In the genomic region with DNA sequence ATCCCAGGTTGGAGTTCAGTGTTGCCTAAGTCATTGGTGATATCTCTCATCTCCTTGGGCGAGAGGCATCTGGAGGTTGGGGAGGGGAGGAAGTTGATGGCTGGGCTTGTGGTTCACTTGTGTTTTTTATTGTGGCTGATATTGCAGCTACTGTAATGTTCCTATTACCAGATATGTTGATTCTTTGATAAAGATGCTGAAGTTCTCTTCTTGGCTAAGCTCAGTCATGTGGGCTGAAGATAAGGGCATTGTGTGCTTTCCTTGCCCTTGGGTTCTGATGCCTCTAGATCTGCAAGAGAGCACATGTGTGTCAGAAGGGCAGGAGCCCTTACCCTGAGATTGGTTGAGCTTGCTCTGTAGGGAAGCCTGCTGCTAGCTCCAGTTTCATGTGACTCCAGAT, we compare ENCODE assay signal across 12 cellular contexts. TPM values are rescaled to one million over a fixed set of nuclear protein-coding genes. Genes with fewer than 3 reads are reported as not detected.
A peak's percentile ranks its signal among the peaks of the same experiment; 100 is the strongest.
DNase-seq lines count a peak whose midpoint lies in the region; ATAC-seq, FAIRE-seq and TF ChIP-seq lines count a peak whose summit lies in the region.
"Had no signal": no experiment of that assay in that cellular context is flagged by ENCODE, and none has a peak within 500 bp of the region (broad histone marks: within the 10 kb centered on the region; RNA-seq: fewer than 3 reads in every experiment).

No MANE protein-coding gene starts in this region.

- no peaks in the 10 kb centered on the region for H3K9me3 Mint-ChIP-seq in activated CD4-positive, alpha-beta T cell treated with anti-CD3 and anti-CD28 coated beads, Interleukin-2, amount 10 ng/mL, durations not matched to agents 24 days and 14 days
- H3K9me3 Mint-ChIP-seq in T-cell (no peaks in the 10 kb centered on the region), endodermal cell (no peaks in the 10 kb centered on the region)
- H3K9me3 Mint-ChIP-seq: activated naive CD4-positive, alpha-beta T cell treated with anti-CD3 and anti-CD28 coated beads, Interleukin-2, amount 50 U/mL, for 24 hours had no signal

- H3K27me3 Mint-ChIP-seq in activated CD4-positive, alpha-beta T cell treated with anti-CD3 and anti-CD28 coated beads, Interleukin-2, amount 10 ng/mL, durations not matched to agents 24 days and 14 days, result no peaks in the 10 kb centered on the region
- no peaks in the 10 kb centered on the region for H3K27me3 Mint-ChIP-seq in T-cell
- no peaks in the 10 kb centered on the region for H3K27me3 Mint-ChIP-seq in endodermal cell (ENCODE audit: insufficient read depth)
- H3K27me3 Mint-ChIP-seq: activated naive CD4-positive, alpha-beta T cell treated with anti-CD3 and anti-CD28 coated beads, Interleukin-2, amount 50 U/mL, for 24 hours had no signal

- peaks cover 27% of the 10 kb centered on the region for H3K4me1 Mint-ChIP-seq in activated CD4-positive, alpha-beta T cell treated with anti-CD3 and anti-CD28 coated beads, Interleukin-2, amount 10 ng/mL, durations not matched to agents 24 days and 14 days
- H3K4me1 Mint-ChIP-seq in T-cell, result peaks cover 10 to 26% (median 23%) of the 10 kb centered on the region in 3 donors
- H3K4me1 Mint-ChIP-seq in endodermal cell, result peaks cover 41% of the 10 kb centered on the region

- no peaks in the 10 kb centered on the region for H3K9me3 ChIP-seq in endodermal cell (ENCODE audit: control insufficient read depth, low read length)
- no peaks in the 10 kb centered on the region for H3K9me3 ChIP-seq in small intestine (ENCODE audit: control insufficient read depth, low read depth)
- H3K9me3 ChIP-seq: A549 had no signal

- H3K36me3 ChIP-seq in endodermal cell (ENCODE audit: control insufficient read depth, insufficient read depth, low read length) (peaks cover 9% of the 10 kb centered on the region), small intestine (ENCODE audit: control insufficient read depth in 2 of 2, insufficient read depth in 2 of 2, low read length in 2 of 2) (no peaks in the 10 kb centered on the region)

- no peak overlapping the region for H3K27ac ChIP-seq in endodermal cell (ENCODE audit: low read depth, low read length)
- H3K27ac ChIP-seq in small intestine (ENCODE audit: low read depth in 1 of 2, low read length in 1 of 2), result peak overlapping the region; percentile 40 to 68
- H3K27ac ChIP-seq: A549 had no signal

- peak overlapping the region; percentile 27 for H3K27ac Mint-ChIP-seq in activated CD4-positive, alpha-beta T cell treated with anti-CD3 and anti-CD28 coated beads, Interleukin-2, amount 10 ng/mL, durations not matched to agents 24 days and 14 days
- H3K27ac Mint-ChIP-seq in T-cell, result peak overlapping the region; percentile 35 to 64
- peak overlapping the region; percentile 14 for H3K27ac Mint-ChIP-seq in endodermal cell
- H3K27ac Mint-ChIP-seq: activated naive CD4-positive, alpha-beta T cell treated with anti-CD3 and anti-CD28 coated beads, Interleukin-2, amount 50 U/mL, for 24 hours had no signal

- FAIRE-seq in small intestine (lab: Jason Lieb, UNC), result no peak
- FAIRE-seq: A549 had no signal

- intact Hi-C loops in activated CD4-positive, alpha-beta T cell treated with anti-CD3 and anti-CD28 coated beads, Interleukin-2, amount 10 ng/mL, durations not matched to agents 24 days and 14 days (cut with micrococcal nuclease), result loop anchor here (1.0 kb wide), 1 partner anchor 9 kb away; no protein-coding TSS in a partner anchor

- DNase-seq in activated CD4-positive, alpha-beta T cell treated with anti-CD3 and anti-CD28 coated beads, Interleukin-2, amount 10 ng/mL, durations not matched to agents 24 days and 14 days, result peak; percentile 78
- DNase-seq in activated CD4-positive, alpha-beta T cell treated with anti-CD3 and anti-CD28 coated beads, Interleukin-2, amount 50 U/mL, for 48 hours, result no peak
- peak in 10 of 34 experiments; percentile 2 to 30 (median 14) for DNase-seq in T-cell
- DNase-seq in endodermal cell, result no peak
- DNase-seq in small intestine, result peak; percentile 91
- DNase-seq in cerebellum (ENCODE audit: low spot score), result no peak
- no peak for DNase-seq in EL
- DNase-seq: NCI-H1694 treated with DMSO at 0.1 percent for 48 hours had no signal

- CTCF ChIA-PET in T-cell (lab: Charles Lee), result interaction anchor here (1.0 to 3.4 kb wide), 3 partner anchors 13 to 38 kb away, joined by 3 to 18 read pairs (median 3); a partner anchor contains a TSS

- peaks cover 14% of the 10 kb centered on the region for H3K4me1 ChIP-seq in endodermal cell (ENCODE audit: control insufficient read depth, insufficient read depth, low read length)
- H3K4me1 ChIP-seq in small intestine (ENCODE audit: control insufficient read depth in 2 of 2, insufficient read depth in 1 of 2, low read depth in 1 of 2, low read length in 1 of 2), result peaks cover 22 to 23% of the 10 kb centered on the region in 2 donors

- WGBS in endodermal cell (ENCODE audit: insufficient coverage in 1 of 2, insufficient read length in 1 of 2), 2 experiments, result 83% methylated on average over 1 of the region's 1 CpG; no CpG with 5 or more reads in 1 of the 2 experiments
- 6 to 46% (median 7%) methylated on average over 1 of the region's 1 CpG for WGBS in small intestine, 3 donors

- peaks cover 8% of the 10 kb centered on the region for H3K36me3 Mint-ChIP-seq in activated CD4-positive, alpha-beta T cell treated with anti-CD3 and anti-CD28 coated beads, Interleukin-2, amount 10 ng/mL, durations not matched to agents 24 days and 14 days (ENCODE audit: low read depth)
- H3K36me3 Mint-ChIP-seq in T-cell, result peaks cover 3% of the 10 kb centered on the region
- H3K36me3 Mint-ChIP-seq in endodermal cell (ENCODE audit: low read depth), result peaks cover 12% of the 10 kb centered on the region

- no peaks in the 10 kb centered on the region for H3K27me3 ChIP-seq in endodermal cell (ENCODE audit: control insufficient read depth, insufficient read depth, low read length, poor library complexity, severe bottlenecking)
- no peaks in the 10 kb centered on the region for H3K27me3 ChIP-seq in small intestine (ENCODE audit: control insufficient read depth in 2 of 2, insufficient read depth in 2 of 2, low read length in 2 of 2)

- H3K4me3 Mint-ChIP-seq in activated CD4-positive, alpha-beta T cell treated with anti-CD3 and anti-CD28 coated beads, Interleukin-2, amount 10 ng/mL, durations not matched to agents 24 days and 14 days, result no peak overlapping the region
- H3K4me3 Mint-ChIP-seq in T-cell (no peak overlapping the region), endodermal cell (no peak overlapping the region)
- H3K4me3 Mint-ChIP-seq: activated naive CD4-positive, alpha-beta T cell treated with anti-CD3 and anti-CD28 coated beads, Interleukin-2, amount 50 U/mL, for 24 hours had no signal

- no peak overlapping the region for H3K4me3 ChIP-seq in endodermal cell (ENCODE audit: low read length)
- no peak overlapping the region for H3K4me3 ChIP-seq in small intestine (ENCODE audit: low read depth in 1 of 2, low read length in 2 of 2)
- H3K4me3 ChIP-seq: A549, smooth muscle cell had no signal

- no peak overlapping the region for H3K9ac ChIP-seq in endodermal cell (ENCODE audit: extremely low read depth, low read length, poor library complexity, severe bottlenecking)

- POLR2A ChIA-PET in T-cell (lab: Charles Lee), result no interaction called here

- no peak for TF ChIP-seq CTCF in endodermal cell (conservative IDR thresholded peaks at IDR 0.05)

- peak; percentile 64 to 84 (median 80) for ATAC-seq in T-cell (replicated peaks in 1 of 4)
- ATAC-seq in GM21360 (IDR thresholded peaks at IDR 0.05; ENCODE audit: unreplicated experiment), result no peak
- ATAC-seq: A549 had no signal

RNA-seq across cellular contexts. Expression of a gene that starts 12.0 kb away (rescaled TPM):
- 19.2 and 20.1 TPM in 2 replicates for total RNA-seq in activated CD4-positive, alpha-beta T cell treated with anti-CD3 and anti-CD28 coated beads, Interleukin-2, amount 10 ng/mL, durations not matched to agents 24 days and 14 days
- 10 to 100 TPM in 4 of 5 donors, 1 to 10 TPM in 1; 8.9 to 13.3 (median 11.4) TPM for total RNA-seq in T-cell
- total RNA-seq in endodermal cell, result 100 to 1,000 TPM; 119 to 160 TPM
- 27.9 TPM for polyA plus RNA-seq in endodermal cell (2013, experiment 1 of 2)
- 23.5 TPM for polyA plus RNA-seq in endodermal cell (2013, experiment 2 of 2)
- 10 to 100 TPM; 34.9 to 64.0 (median 57.5) TPM for polyA plus RNA-seq in small intestine
- 22.2 TPM for total RNA-seq in cerebellum

RNA-seq across cellular contexts. Expression of a gene that starts 43.4 kb away (rescaled TPM):
- total RNA-seq in activated CD4-positive, alpha-beta T cell treated with anti-CD3 and anti-CD28 coated beads, Interleukin-2, amount 10 ng/mL, durations not matched to agents 24 days and 14 days, result 96.8 and 97.4 TPM in 2 replicates
- total RNA-seq in T-cell, result 10 to 100 TPM; 24.0 to 46.3 (median 39.7) TPM
- total RNA-seq in endodermal cell, result 10 to 100 TPM; 52.8 to 58.4 TPM
- polyA plus RNA-seq in endodermal cell (2013, experiment 1 of 2), result 48.9 TPM
- 41.5 TPM for polyA plus RNA-seq in endodermal cell (2013, experiment 2 of 2)
- polyA plus RNA-seq in small intestine, result 100 to 1,000 TPM in 1 of 3 donors, 10 to 100 TPM in 2; 41.1 to 113 (median 68.9) TPM
- 14.3 TPM for total RNA-seq in cerebellum

RNA-seq across cellular contexts. Expression of a gene that starts 53.6 kb away (rescaled TPM):
- total RNA-seq in activated CD4-positive, alpha-beta T cell treated with anti-CD3 and anti-CD28 coated beads, Interleukin-2, amount 10 ng/mL, durations not matched to agents 24 days and 14 days, result not detected in 2 replicates
- total RNA-seq in T-cell (not detected), endodermal cell (not detected), cerebellum (not detected)
- polyA plus RNA-seq in endodermal cell (2013, experiment 1 of 2), result not detected
- polyA plus RNA-seq in endodermal cell (2013, experiment 2 of 2), result not detected
- polyA plus RNA-seq in small intestine, result not detected
- total RNA-seq: smooth muscle cell had no signal
- polyA plus RNA-seq: A549, smooth muscle cell had no signal

Comparison
In these comparisons a context has a peak if more than half of its experiments do, and no peak if none do; other contexts are left out.
1. DNase-seq: peak in activated CD4-positive, alpha-beta T cell treated with anti-CD3 and anti-CD28 coated beads, Interleukin-2, amount 10 ng/mL, durations not matched to agents 24 days and 14 days (single experiment) and small intestine (single experiment); none in activated CD4-positive, alpha-beta T cell treated with anti-CD3 and anti-CD28 coated beads, Interleukin-2, amount 50 U/mL, for 48 hours (0 of 2), endodermal cell (single experiment), cerebellum (single experiment) and EL (single experiment).
2. Peak in every context shown above with its lines, with median percentiles within 50 percentile points of each other: H3K27ac Mint-ChIP-seq.